Comparison of ENCODE assay signal across 17 cellular contexts in the genomic region with DNA sequence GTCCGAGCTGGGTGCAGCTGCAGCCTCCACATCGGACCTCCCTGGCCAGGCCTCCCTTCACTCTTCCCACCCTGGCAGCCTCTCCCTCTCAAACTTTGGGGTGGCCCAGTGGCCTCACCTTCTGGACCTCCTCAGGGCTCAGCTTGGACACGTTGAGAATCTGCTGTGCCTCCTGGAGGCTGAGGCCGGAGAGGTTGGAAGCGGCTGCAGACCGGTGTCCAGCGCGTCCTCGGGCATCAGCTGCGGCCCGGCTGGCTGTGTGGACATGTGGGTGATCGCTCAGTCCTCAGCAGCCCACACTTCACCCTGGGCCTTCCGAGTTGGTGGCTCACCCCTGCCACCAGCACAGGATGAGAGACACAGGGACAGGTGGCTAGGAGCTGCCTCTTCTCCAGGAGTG.
"Had no signal": no experiment of that assay in that cellular context is flagged by ENCODE, and none has a peak within 500 bp of the region (broad histone marks: within the 10 kb centered on the region; RNA-seq: fewer than 3 reads in every experiment).

No MANE protein-coding gene starts in this region.

- H3K9ac ChIP-seq: neural progenitor cell had no signal

- H3K36me3 ChIP-seq: neural progenitor cell had no signal

- H3K4me3 Mint-ChIP-seq: mesothelial cell of epicardium; natural killer cell treated with Interleukin-12 subunit alpha and Interleukin-12 subunit beta and Interleukin-15 and Interleukin-18, amount 100 ng/mL, for 72 hours; neural progenitor cell; stimulated activated naive CD8-positive, alpha-beta T cell treated with anti-CD3 and anti-CD28 coated beads, Interleukin-15, Interleukin-2, amounts not matched to agents 100 ng/mL and 50 ng/mL, for 24 hours had no signal

- H3K27ac Mint-ChIP-seq: natural killer cell treated with Interleukin-12 subunit alpha and Interleukin-12 subunit beta and Interleukin-15 and Interleukin-18, amount 100 ng/mL, for 72 hours; neural progenitor cell; progenitor cell of endocrine pancreas; stimulated activated naive CD8-positive, alpha-beta T cell treated with anti-CD3 and anti-CD28 coated beads, Interleukin-15, Interleukin-2, amounts not matched to agents 100 ng/mL and 50 ng/mL, for 24 hours had no signal

- H3K27me3 ChIP-seq: dorsolateral prefrontal cortex, hepatocyte, neural progenitor cell, pancreas, tibial artery had no signal

- H3K4me3 ChIP-seq: dorsolateral prefrontal cortex, hepatocyte, neural progenitor cell, pancreas, smooth muscle cell, tibial artery had no signal

- H3K9me3 Mint-ChIP-seq: mesothelial cell of epicardium; natural killer cell treated with Interleukin-12 subunit alpha and Interleukin-12 subunit beta and Interleukin-15 and Interleukin-18, amount 100 ng/mL, for 72 hours; stimulated activated naive CD8-positive, alpha-beta T cell treated with anti-CD3 and anti-CD28 coated beads, Interleukin-15, Interleukin-2, amounts not matched to agents 100 ng/mL and 50 ng/mL, for 24 hours had no signal

- H3K4me2 ChIP-seq: hepatocyte, neural progenitor cell, smooth muscle cell had no signal

- DNase-seq: cortex of kidney; dorsolateral prefrontal cortex; effector CD8-positive, alpha-beta T cell; foreskin melanocyte; head of caudate nucleus; occipital lobe; pancreas; right cardiac atrium; stimulated activated CD4-positive, alpha-beta T cell treated with anti-CD3 and anti-CD28 coated beads, Interleukin-2, amount 100 ng/mL, for 48 hours; tibial artery had no signal

- H3K4me1 ChIP-seq: neural progenitor cell had no signal

- H3K9me3 ChIP-seq: pancreas, tibial artery had no signal

- H3K4me1 Mint-ChIP-seq: neural progenitor cell had no signal

- H3K36me3 Mint-ChIP-seq: natural killer cell treated with Interleukin-12 subunit alpha and Interleukin-12 subunit beta and Interleukin-15 and Interleukin-18, amount 100 ng/mL, for 72 hours had no signal

- H3K27ac ChIP-seq: neural progenitor cell, pancreas, tibial artery had no signal

- ATAC-seq: natural killer cell treated with Interleukin-12 subunit alpha and Interleukin-12 subunit beta and Interleukin-15 and Interleukin-18, amount 100 ng/mL, for 72 hours; pancreas; right cardiac atrium had no signal
